ENCODE assay signal across 14 cellular contexts in genomic region chr1:245378352-245379144, GRCh38.
DNase-seq lines count a peak whose midpoint lies in the region; ATAC-seq, FAIRE-seq and TF ChIP-seq lines count a peak whose summit lies in the region.
"Had no signal": no experiment of that assay in that cellular context is flagged by ENCODE, and none has a peak within 500 bp of the region (broad histone marks: within the 10 kb centered on the region; RNA-seq: fewer than 3 reads in every experiment).

No MANE protein-coding gene starts in this region.

- POLR2A ChIA-PET in activated CD8-positive, alpha-beta T cell treated with anti-CD3 and anti-CD28 coated beads, Interleukin-2, amount 10 ng/mL, durations not matched to agents 7 days and 5 days (lab: Charles Lee), result no interaction called here
- POLR2A ChIA-PET in naive thymus-derived CD8-positive, alpha-beta T cell (lab: Charles Lee), result interaction anchor here (0.7 kb wide), 1 partner anchor 975 kb away, joined by 4 read pairs; no protein-coding TSS in a partner anchor

- FAIRE-seq in GM12891 (lab: Jason Lieb, UNC), result peak; percentile 20

- H2AFZ ChIP-seq in osteoblast (ENCODE audit: low read length), result no peak overlapping the region

- TF ChIP-seq CTCF in sigmoid colon (IDR thresholded peaks at IDR 0.05) (no peak), osteoblast (IDR thresholded peaks at IDR 0.05; ENCODE audit: extremely low read depth, low read depth, low read length) (no peak)

- peaks cover 5% of the 10 kb centered on the region for H3K27me3 Mint-ChIP-seq in activated CD8-positive, alpha-beta T cell treated with anti-CD3 and anti-CD28 coated beads, Interleukin-2, amount 10 ng/mL, durations not matched to agents 7 days and 5 days (ENCODE audit: low read depth)
- H3K27me3 Mint-ChIP-seq in naive thymus-derived CD8-positive, alpha-beta T cell, result peaks cover 0 to 3% (median 0%) of the 10 kb centered on the region in 5 donors

- no peak overlapping the region for H3K4me3 Mint-ChIP-seq in activated CD8-positive, alpha-beta T cell treated with anti-CD3 and anti-CD28 coated beads, Interleukin-2, amount 10 ng/mL, durations not matched to agents 7 days and 5 days
- peak overlapping the region in 4 of 10 donors; percentile 6 to 49 (median 18) for H3K4me3 Mint-ChIP-seq in naive thymus-derived CD8-positive, alpha-beta T cell

- no peaks in the 10 kb centered on the region for H3K36me3 Mint-ChIP-seq in activated CD8-positive, alpha-beta T cell treated with anti-CD3 and anti-CD28 coated beads, Interleukin-2, amount 10 ng/mL, durations not matched to agents 7 days and 5 days (ENCODE audit: low read depth)
- H3K36me3 Mint-ChIP-seq in naive thymus-derived CD8-positive, alpha-beta T cell, result no peaks in the 10 kb centered on the region

- H3K4me1 ChIP-seq in sigmoid colon, result no peaks in the 10 kb centered on the region
- H3K4me1 ChIP-seq in osteoblast (ENCODE audit: insufficient read depth, low read length), result no peaks in the 10 kb centered on the region
- H3K4me1 ChIP-seq: psoas muscle had no signal

- no peak for TF ChIP-seq EP300 in sigmoid colon (IDR thresholded peaks at IDR 0.05)

- no peak overlapping the region for H3K27ac Mint-ChIP-seq in activated CD8-positive, alpha-beta T cell treated with anti-CD3 and anti-CD28 coated beads, Interleukin-2, amount 10 ng/mL, durations not matched to agents 7 days and 5 days
- H3K27ac Mint-ChIP-seq in naive thymus-derived CD8-positive, alpha-beta T cell, result peak overlapping the region in 9 of 10 donors; percentile 41 to 88 (median 72)

- H3K27me3 ChIP-seq in sigmoid colon (no peaks in the 10 kb centered on the region), osteoblast (ENCODE audit: insufficient read depth, low read length) (no peaks in the 10 kb centered on the region)
- H3K27me3 ChIP-seq: brain microvascular endothelial cell had no signal

- intact Hi-C loops in sigmoid colon (cut with DNase I), result no loop called here

- peak; percentile 73 for ATAC-seq in HG02678 (IDR thresholded peaks at IDR 0.05; ENCODE audit: unreplicated experiment)
- peak; percentile 89 for ATAC-seq in activated CD8-positive, alpha-beta T cell treated with anti-CD3 and anti-CD28 coated beads, Interleukin-2, amount 10 ng/mL, durations not matched to agents 7 days and 5 days
- ATAC-seq in naive thymus-derived CD8-positive, alpha-beta T cell, result peak; percentile 75 to 87
- ATAC-seq: psoas muscle had no signal

- DNase-seq in GM12891 (ENCODE audit: insufficient read length, low spot score), result no peak
- DNase-seq in activated CD8-positive, alpha-beta T cell treated with anti-CD3 and anti-CD28 coated beads, Interleukin-2, amount 10 ng/mL, durations not matched to agents 7 days and 5 days, result peak; percentile 59
- peak in 6 of 10 donors; percentile 3 to 60 (median 22) for DNase-seq in naive thymus-derived CD8-positive, alpha-beta T cell
- DNase-seq in germinal center (ENCODE audit: low spot score), result no peak
- DNase-seq in sigmoid colon, result no peak
- no peak for DNase-seq in osteoblast (ENCODE audit: insufficient read length, low spot score, missing footprints)
- DNase-seq: brain microvascular endothelial cell; Caco-2; Karpas-422; NCI-H2171; psoas muscle; stimulated activated CD4-positive, alpha-beta T cell treated with anti-CD3 and anti-CD28 coated beads, Interleukin-4, amount 100 ng/mL, for 1 hour had no signal

- no peaks in the 10 kb centered on the region for H4K20me1 ChIP-seq in osteoblast (ENCODE audit: insufficient read depth, low read length)

- H3K9me3 ChIP-seq in sigmoid colon, result no peaks in the 10 kb centered on the region
- H3K9me3 ChIP-seq in osteoblast (ENCODE audit: low read depth, low read length), result no peaks in the 10 kb centered on the region
- H3K9me3 ChIP-seq: Caco-2, psoas muscle had no signal

- H3K27ac ChIP-seq in sigmoid colon (no peak overlapping the region), osteoblast (ENCODE audit: low read depth, low read length) (no peak overlapping the region)
- H3K27ac ChIP-seq: brain microvascular endothelial cell, epithelial cell of prostate, psoas muscle had no signal

- CTCF ChIA-PET in activated CD8-positive, alpha-beta T cell treated with anti-CD3 and anti-CD28 coated beads, Interleukin-2, amount 10 ng/mL, durations not matched to agents 7 days and 5 days (lab: Charles Lee), result interaction anchor here (1.5 kb wide), 1 partner anchor 221 kb away, joined by 5 read pairs; no protein-coding TSS in a partner anchor

- no peaks in the 10 kb centered on the region for H3K79me2 ChIP-seq in osteoblast (ENCODE audit: insufficient read depth, low read length)

- peaks cover 24% of the 10 kb centered on the region for H3K4me1 Mint-ChIP-seq in activated CD8-positive, alpha-beta T cell treated with anti-CD3 and anti-CD28 coated beads, Interleukin-2, amount 10 ng/mL, durations not matched to agents 7 days and 5 days (ENCODE audit: low read depth)
- peaks cover 9 to 34% (median 25%) of the 10 kb centered on the region in 4 donors for H3K4me1 Mint-ChIP-seq in naive thymus-derived CD8-positive, alpha-beta T cell

- TF ChIP-seq POLR2A in GM12891 (IDR thresholded peaks at IDR 0.05; ENCODE audit: low read depth, low read length), result no peak
- no peak for TF ChIP-seq POLR2A in sigmoid colon (IDR thresholded peaks at IDR 0.05)

- H3K9me3 Mint-ChIP-seq in activated CD8-positive, alpha-beta T cell treated with anti-CD3 and anti-CD28 coated beads, Interleukin-2, amount 10 ng/mL, durations not matched to agents 7 days and 5 days (ENCODE audit: insufficient read depth), result no peaks in the 10 kb centered on the region
- no peaks in the 10 kb centered on the region for H3K9me3 Mint-ChIP-seq in naive thymus-derived CD8-positive, alpha-beta T cell

- no peak overlapping the region for H3K4me2 ChIP-seq in osteoblast (ENCODE audit: insufficient read depth, low read length)

- WGBS in sigmoid colon, 2 donors, result 73 to 75% methylated on average over 7 of the region's 7 CpGs

- H3K36me3 ChIP-seq in sigmoid colon (no peaks in the 10 kb centered on the region), osteoblast (ENCODE audit: insufficient read depth, low read length) (no peaks in the 10 kb centered on the region)
- H3K36me3 ChIP-seq: brain microvascular endothelial cell had no signal

- H3K4me3 ChIP-seq in sigmoid colon, result no peak overlapping the region
- no peak overlapping the region for H3K4me3 ChIP-seq in osteoblast (ENCODE audit: insufficient read depth, low read length)
- H3K4me3 ChIP-seq: psoas muscle had no signal

TF ChIP-seq in GM12891, 5 proteins besides CTCF, POLR2A, EP300 and RAD21:
- TF ChIP-seq SPI1 (IDR thresholded peaks at IDR 0.05; ENCODE audit: low read depth, low read length) (no peak), PAX5 (IDR thresholded peaks at IDR 0.05; ENCODE audit: insufficient read depth, low read length, severe bottlenecking) (no peak), POU2F2 (IDR thresholded peaks at IDR 0.05; ENCODE audit: low read depth, low read length) (no peak), TAF1 (IDR thresholded peaks at IDR 0.05; ENCODE audit: low read depth, low read length) (no peak), POLR2AphosphoS5 (IDR thresholded peaks at IDR 0.05; ENCODE audit: low read depth, low read length) (no peak)

Comparison
In these comparisons a context has a peak if more than half of its experiments do, and no peak if none do; other contexts are left out.
1. DNase-seq: peak in activated CD8-positive, alpha-beta T cell treated with anti-CD3 and anti-CD28 coated beads, Interleukin-2, amount 10 ng/mL, durations not matched to agents 7 days and 5 days (single experiment) and naive thymus-derived CD8-positive, alpha-beta T cell (6 of 10); none in GM12891 (single experiment), germinal center (single experiment), sigmoid colon (single experiment) and osteoblast (single experiment).
2. Peak in every context shown above with its lines, with median percentiles within 50 percentile points of each other: ATAC-seq.